8 cellular contexts compared by ENCODE assay signal in genomic region chr22:37848587-37849088, GRCh38. TPM values are rescaled to one million over a fixed set of nuclear protein-coding genes. Genes with fewer than 3 reads are reported as not detected.
DNase-seq lines count a peak whose midpoint lies in the region; TF ChIP-seq lines count a peak whose summit lies in the region.

No MANE protein-coding gene starts in this region.

- intact Hi-C loops in prostate gland (cut with DNase I) = no loop called here

- no peaks in the 10 kb centered on the region for H3K27me3 ChIP-seq in ACC112 (ENCODE audit: insufficient read depth, low read length)
- no peaks in the 10 kb centered on the region for H3K27me3 ChIP-seq in H7 (ENCODE audit: control insufficient read depth, insufficient read depth, low read length)
- H3K27me3 ChIP-seq in prostate gland (replicated peaks; ENCODE audit: insufficient read depth) = no peaks in the 10 kb centered on the region

- no peak overlapping the region for H2AFZ ChIP-seq in ACC112 (ENCODE audit: low read length, unreplicated experiment)

- DNase-seq in H7 = no peak
- DNase-seq in fibroblast of the aortic adventitia (ENCODE audit: low read depth) = peak; percentile 42
- DNase-seq in prostate gland (ENCODE audit: low spot score) = no peak
- no peak for DNase-seq in cerebellar nuclear complex (lab: John Stamatoyannopoulos, UW)
- DNase-seq in NCI-H446 treated with DMSO at 0.1 percent for 48 hours (lab: John Stamatoyannopoulos, UW) = no peak
- no peak for DNase-seq in effector CD4-positive, alpha-beta T cell

- TF ChIP-seq POLR2A in prostate gland (IDR thresholded peaks at IDR 0.05) = no peak

- TF ChIP-seq CTCF in WI38 (IDR thresholded peaks at IDR 0.05; ENCODE audit: low read depth, low read length) = no peak
- no peak for TF ChIP-seq CTCF in fibroblast of the aortic adventitia (IDR thresholded peaks at IDR 0.05; ENCODE audit: insufficient read depth, low read length)
- TF ChIP-seq CTCF in prostate gland (IDR thresholded peaks at IDR 0.05) = no peak

- H3K36me3 ChIP-seq in ACC112 (ENCODE audit: insufficient read depth, low read length) (peaks cover 13% of the 10 kb centered on the region; the same call in 1 of the 2 replicates), H7 (replicated peaks; ENCODE audit: control insufficient read depth, insufficient read depth, low read length) (peaks cover 21% of the 10 kb centered on the region), prostate gland (peaks cover 0 to 2% of the 10 kb centered on the region in 2 donors)

- peaks cover 40% of the 10 kb centered on the region for H3K79me2 ChIP-seq in ACC112 (ENCODE audit: control insufficient read depth, insufficient read depth, low read length, unreplicated experiment)

- WGBS in prostate gland = 22% methylated on average over 27 of the region's 27 CpGs

- H3K27ac ChIP-seq in ACC112 (ENCODE audit: low read depth, low read length) = peak overlapping the region; percentile 86
- peak overlapping the region; percentile 81 to 93 for H3K27ac ChIP-seq in prostate gland

- peak overlapping the region; percentile 100 for H3K4me3 ChIP-seq in ACC112 (ENCODE audit: low read depth, low read length)
- peak overlapping the region; percentile 87 for H3K4me3 ChIP-seq in H7 (ENCODE audit: insufficient read depth, low read depth, low read length)
- peak overlapping the region; percentile 80 for H3K4me3 ChIP-seq in WI38 (ENCODE audit: low read depth, low read length)
- H3K4me3 ChIP-seq in fibroblast of the aortic adventitia (ENCODE audit: low read depth, low read length) = peak overlapping the region; percentile 80
- H3K4me3 ChIP-seq in prostate gland = peak overlapping the region; percentile 64 to 84

- peaks cover 12% of the 10 kb centered on the region for H3K4me1 ChIP-seq in ACC112 (ENCODE audit: control insufficient read depth, insufficient read depth, low read length, unreplicated experiment)
- peaks cover 9% of the 10 kb centered on the region for H3K4me1 ChIP-seq in prostate gland (replicated peaks)

- no peaks in the 10 kb centered on the region for H3K9me3 ChIP-seq in prostate gland

RNA-seq across cellular contexts. Expression of gene EIF3L, which starts 0.6 kb away (rescaled TPM):
- 652 and 748 TPM in 2 replicates for total RNA-seq in H7 (2014; rRNA removed; shearing (Covaris generic))
- total RNA-seq in fibroblast of the aortic adventitia (ENCODE audit: low replicate concordance) (181 and 457 TPM in 2 replicates), prostate gland (100 to 1,000 TPM; 385 to 501 TPM)

RNA-seq across cellular contexts. Expression of gene ANKRD54, which starts 4.5 kb away (rescaled TPM):
- 16.9 and 25.2 TPM in 2 replicates for total RNA-seq in H7 (2014; rRNA removed; shearing (Covaris generic))
- total RNA-seq in fibroblast of the aortic adventitia (ENCODE audit: low replicate concordance) (19.0 and 38.6 TPM in 2 replicates), prostate gland (10 to 100 TPM; 72.4 to 94.5 TPM)

RNA-seq across cellular contexts. Expression of gene GALR3, which starts 25.5 kb away (rescaled TPM):
- total RNA-seq in H7 (2014; rRNA removed; shearing (Covaris generic)) = not detected in 2 replicates
- total RNA-seq in fibroblast of the aortic adventitia (ENCODE audit: low replicate concordance) (not detected in 2 replicates), prostate gland (under 1 TPM in 1 of 2 donors, not detected in 1; 0.85 TPM)

RNA-seq across cellular contexts. Expression of gene GCAT, which starts 40.9 kb away (rescaled TPM):
- 35.1 and 45.0 TPM in 2 replicates for total RNA-seq in H7 (2014; rRNA removed; shearing (Covaris generic))
- total RNA-seq in fibroblast of the aortic adventitia (ENCODE audit: low replicate concordance) = 13.1 and 16.2 TPM in 2 replicates
- 10 to 100 TPM; 37.8 to 92.7 TPM for total RNA-seq in prostate gland

RNA-seq across cellular contexts. Expression of gene MICALL1, which starts 57.5 kb away (rescaled TPM):
- total RNA-seq in H7 (2014; rRNA removed; shearing (Covaris generic)) = 28.2 and 29.8 TPM in 2 replicates
- total RNA-seq in fibroblast of the aortic adventitia (ENCODE audit: low replicate concordance) (13.2 and 24.7 TPM in 2 replicates), prostate gland (10 to 100 TPM; 42.8 to 62.8 TPM)
